8 cellular contexts compared by ENCODE assay signal in the genomic region with DNA sequence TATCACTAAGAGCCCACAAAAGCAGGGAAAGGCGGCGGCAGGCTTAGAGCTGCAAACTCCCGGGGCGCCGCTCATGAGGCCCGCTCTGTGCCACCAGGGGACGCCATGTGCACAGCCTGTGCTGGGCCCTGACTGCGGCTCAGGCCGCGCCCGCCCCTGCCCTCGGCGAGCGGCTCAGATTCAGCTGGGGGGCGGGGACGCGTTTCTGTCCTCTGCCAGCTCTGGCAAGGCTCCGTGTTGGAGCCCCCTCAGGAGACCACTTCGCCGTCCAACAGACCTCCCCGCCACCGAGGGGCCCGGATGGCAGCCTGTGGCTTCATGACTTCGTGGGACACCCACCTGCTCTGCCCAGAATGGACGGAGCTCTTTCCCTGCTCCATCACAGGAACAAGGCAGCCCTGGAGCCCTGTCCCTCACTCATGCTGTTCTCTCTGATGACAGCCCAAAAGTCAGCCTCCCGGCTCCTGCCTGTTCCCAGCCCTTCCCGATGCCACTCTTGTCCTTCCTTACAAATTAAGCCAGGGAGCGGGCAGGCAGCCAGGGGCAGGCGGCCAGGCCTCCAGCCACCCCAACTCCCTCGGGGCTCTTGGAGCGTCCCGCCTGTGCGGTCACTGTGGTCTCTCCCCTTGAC.
DNase-seq lines count a peak whose midpoint lies in the region; ATAC-seq, FAIRE-seq and TF ChIP-seq lines count a peak whose summit lies in the region.

No MANE protein-coding gene starts in this region.

- no peak for TF ChIP-seq POLR2A in HepG2 (IDR thresholded peaks at IDR 0.05; ENCODE audit: insufficient read depth in 1 of 2, low read depth in 2 of 2, low read length in 2 of 2)

- no peak for FAIRE-seq in HepG2 (lab: Jason Lieb, UNC)

- H3K4me3 ChIP-seq in colonic mucosa (peak overlapping the region; percentile 28), HepG2 (replicated peaks in 1 of 3; ENCODE audit: insufficient read depth in 1 of 3, low read depth in 2 of 3, low read length in 3 of 3) (peak overlapping the region in 1 of 3 experiments; percentile 41; a peak in 1 of 6 replicates)

- H3K9me3 ChIP-seq in colonic mucosa: no peaks in the 10 kb centered on the region
- H3K9me3 ChIP-seq in HepG2 (ENCODE audit: low read length): no peaks in the 10 kb centered on the region

- H2AFZ ChIP-seq in HepG2 (ENCODE audit: low read length): no peak overlapping the region

- TF ChIP-seq CTCF in colonic mucosa (IDR thresholded peaks at IDR 0.05) (peak; percentile 92), HepG2 (CRISPR knock-in tag; IDR thresholded peaks at IDR 0.05) (peak; percentile 99)

- peak; percentile 100 for TF ChIP-seq RAD21 in HepG2 (CRISPR knock-in tag; IDR thresholded peaks at IDR 0.05)

- CTCF ChIA-PET in HepG2 (lab: Yijun Ruan, JAX; ENCODE audit: low intra/inter-chr PET ratio, low total read pairs): interaction anchor here (1.1 to 4.9 kb wide), 3 partner anchors 185 to 293 kb away, joined by 3 to 169 read pairs (median 3); partner anchors contain the start of gene ABTB2

- H3K4me1 ChIP-seq in colonic mucosa: no peaks in the 10 kb centered on the region
- H3K4me1 ChIP-seq in HepG2 (ENCODE audit: insufficient read depth, low read length): peaks cover 7% of the 10 kb centered on the region; the same call in 1 of the 2 replicates

- WGBS in HepG2 (ENCODE audit: low lambda C conversion rate): 52% methylated on average over 14 of the region's 33 CpGs

- in situ Hi-C loops in HepG2 (cut with HindIII; ENCODE audit: extremely low pct_ligation_motif_present, low pct_unique_long_range_greater_than_20kb): loop anchor here (5.0 to 25.0 kb wide), 2 partner anchors 183 to 738 kb away; partner anchors contain the start of genes ABTB2, APIP and PDHX

- H3K27me3 ChIP-seq in colonic mucosa (no peaks in the 10 kb centered on the region), HepG2 (ENCODE audit: control insufficient read depth in 1 of 2, insufficient read depth in 2 of 2, low read length in 2 of 2) (no peaks in the 10 kb centered on the region)

- intact Hi-C loops in colonic mucosa (cut with DNase I): loop anchor here (2.0 to 10.0 kb wide), 3 partner anchors 184 to 320 kb away; partner anchors contain the start of gene ABTB2
- intact Hi-C loops in HepG2 (cut with micrococcal nuclease; ENCODE audit: unreplicated experiment): loop anchor here (1.0 to 10.0 kb wide), 4 partner anchors 50 to 290 kb away; no protein-coding TSS in a partner anchor

- no peaks in the 10 kb centered on the region for H3K79me2 ChIP-seq in HepG2 (ENCODE audit: insufficient read depth, low read length)

- ATAC-seq in GM18858 (IDR thresholded peaks at IDR 0.05; ENCODE audit: unreplicated experiment) (peak; percentile 53), HG03097 (IDR thresholded peaks at IDR 0.05; ENCODE audit: low FRiP score, unreplicated experiment) (peak; percentile 72), HepG2 (peak; percentile 99)

- H4K20me1 ChIP-seq in HepG2 (ENCODE audit: insufficient read depth, low read length): 0 out of 2 replicates have a peak, but pooled peaks cover 3% of the 10 kb centered on the region

- BruUV-seq in HepG2 (replicated peaks; lab: Mats Ljungman, UMichigan): no TSS peak

- DNase-seq in AG08395 (ENCODE audit: low spot score) (peak; percentile 90), NCI-H345 (lab: John Stamatoyannopoulos, UW) (peak; percentile 75), colonic mucosa (peak; percentile 86), HepG2 (ENCODE audit: low spot score) (peak; percentile 43)
- DNase-seq in activated CD4-positive, alpha-beta T cell treated with anti-CD3 and anti-CD28 coated beads for 48 hours: peak; percentile 89
- DNase-seq in stimulated activated CD4-positive, alpha-beta T cell treated with anti-CD3 and anti-CD28 coated beads, Interleukin-4, amount 100 ng/mL, for 24 hours: peak; percentile 85

- H3K4me2 ChIP-seq in HepG2 (ENCODE audit: low read depth, low read length): peak overlapping the region; percentile 65

- no peaks in the 10 kb centered on the region for H3K36me3 ChIP-seq in colonic mucosa
- H3K36me3 ChIP-seq in HepG2 (replicated peaks in 1 of 2; ENCODE audit: control insufficient read depth in 1 of 2, insufficient read depth in 2 of 2, low read length in 2 of 2): peaks cover 20 to 37% of the 10 kb centered on the region in 2 experiments; a peak in 4 of 5 replicates

- 0 out of 4 replicates have a peak, but pooled peaks of 1 of the 2 experiments have one; percentile 19 for TF ChIP-seq EP300 in HepG2 (IDR thresholded peaks at IDR 0.05; ENCODE audit: low read depth in 2 of 2, low read length in 2 of 2)
- TF ChIP-seq EP300 in HepG2 (CRISPR knock-in tag; IDR thresholded peaks at IDR 0.05; ENCODE audit: borderline replicate concordance): no peak

- H3K9ac ChIP-seq in colonic mucosa (ENCODE audit: low read depth in 2 of 2, low read length in 2 of 2): no peak overlapping the region
- H3K9ac ChIP-seq in HepG2 (ENCODE audit: insufficient read depth, low read depth, low read length): no peak overlapping the region

- POLR2A ChIA-PET in HepG2 (lab: Yijun Ruan, JAX): interaction anchor here (0.7 to 2.8 kb wide), 7 partner anchors 32 to 183 kb away, joined by 3 to 51 read pairs (median 4); partner anchors contain the start of gene ABTB2

- no peak overlapping the region for H3K27ac ChIP-seq in colonic mucosa
- no peak overlapping the region for H3K27ac ChIP-seq in HepG2 (ENCODE audit: extremely low read length, insufficient read depth, low read length)

TF ChIP-seq in HepG2, 621 proteins besides CTCF, POLR2A, EP300 and RAD21 (continues in another document):
- TF ChIP-seq RXRA (CRISPR knock-in tag; IDR thresholded peaks at IDR 0.05) (peak; percentile 39), SP1 (IDR thresholded peaks at IDR 0.05) (no peak), SP1 (CRISPR knock-in tag; IDR thresholded peaks at IDR 0.05) (peak; percentile 44; the same call in 1 of the 2 replicates), ZNF746 (CRISPR knock-in tag; IDR thresholded peaks at IDR 0.05) (peak; percentile 59; the same call in 1 of the 2 replicates), MEIS2 (CRISPR knock-in tag; IDR thresholded peaks at IDR 0.05) (0 out of 2 replicates have a peak, but pooled peaks have one; percentile 26), SALL1 (CRISPR knock-in tag; IDR thresholded peaks at IDR 0.05) (peak; percentile 71), SMAD3 (CRISPR knock-in tag; IDR thresholded peaks at IDR 0.05) (peak; percentile 94), ZSCAN9 (CRISPR knock-in tag; IDR thresholded peaks at IDR 0.05; ENCODE audit: borderline replicate concordance) (peak; percentile 30; the same call in 1 of the 2 replicates), SAP130 (CRISPR knock-in tag; IDR thresholded peaks at IDR 0.05; ENCODE audit: low read depth) (peak; percentile 68), SP4 (CRISPR knock-in tag; IDR thresholded peaks at IDR 0.05) (peak; percentile 61; the same call in 1 of the 2 replicates), ZNF691 (CRISPR knock-in tag; IDR thresholded peaks at IDR 0.05; ENCODE audit: borderline replicate concordance, low read depth) (peak; percentile 68; the same call in 1 of the 2 replicates), ZNF326 (CRISPR knock-in tag; IDR thresholded peaks at IDR 0.05; ENCODE audit: borderline replicate concordance) (no peak)
- TF ChIP-seq, protein P1, sequence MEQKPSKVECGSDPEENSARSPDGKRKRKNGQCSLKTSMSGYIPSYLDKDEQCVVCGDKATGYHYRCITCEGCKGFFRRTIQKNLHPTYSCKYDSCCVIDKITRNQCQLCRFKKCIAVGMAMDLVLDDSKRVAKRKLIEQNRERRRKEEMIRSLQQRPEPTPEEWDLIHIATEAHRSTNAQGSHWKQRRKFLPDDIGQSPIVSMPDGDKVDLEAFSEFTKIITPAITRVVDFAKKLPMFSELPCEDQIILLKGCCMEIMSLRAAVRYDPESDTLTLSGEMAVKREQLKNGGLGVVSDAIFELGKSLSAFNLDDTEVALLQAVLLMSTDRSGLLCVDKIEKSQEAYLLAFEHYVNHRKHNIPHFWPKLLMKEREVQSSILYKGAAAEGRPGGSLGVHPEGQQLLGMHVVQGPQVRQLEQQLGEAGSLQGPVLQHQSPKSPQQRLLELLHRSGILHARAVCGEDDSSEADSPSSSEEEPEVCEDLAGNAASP (CRISPR knock-in tag; IDR thresholded peaks at IDR 0.05; ENCODE audit: borderline replicate concordance): peak; percentile 65; the same call in 1 of the 2 replicates
- TF ChIP-seq, protein P2, sequence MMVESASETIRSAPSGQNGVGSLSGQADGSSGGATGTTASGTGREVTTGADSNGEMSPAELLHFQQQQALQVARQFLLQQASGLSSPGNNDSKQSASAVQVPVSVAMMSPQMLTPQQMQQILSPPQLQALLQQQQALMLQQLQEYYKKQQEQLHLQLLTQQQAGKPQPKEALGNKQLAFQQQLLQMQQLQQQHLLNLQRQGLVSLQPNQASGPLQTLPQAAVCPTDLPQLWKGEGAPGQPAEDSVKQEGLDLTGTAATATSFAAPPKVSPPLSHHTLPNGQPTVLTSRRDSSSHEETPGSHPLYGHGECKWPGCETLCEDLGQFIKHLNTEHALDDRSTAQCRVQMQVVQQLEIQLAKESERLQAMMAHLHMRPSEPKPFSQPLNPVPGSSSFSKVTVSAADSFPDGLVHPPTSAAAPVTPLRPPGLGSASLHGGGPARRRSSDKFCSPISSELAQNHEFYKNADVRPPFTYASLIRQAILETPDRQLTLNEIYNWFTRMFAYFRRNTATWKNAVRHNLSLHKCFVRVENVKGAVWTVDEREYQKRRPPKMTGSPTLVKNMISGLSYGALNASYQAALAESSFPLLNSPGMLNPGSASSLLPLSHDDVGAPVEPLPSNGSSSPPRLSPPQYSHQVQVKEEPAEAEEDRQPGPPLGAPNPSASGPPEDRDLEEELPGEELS (CRISPR knock-in tag; IDR thresholded peaks at IDR 0.05): peak; percentile 27
